In the genomic region with DNA sequence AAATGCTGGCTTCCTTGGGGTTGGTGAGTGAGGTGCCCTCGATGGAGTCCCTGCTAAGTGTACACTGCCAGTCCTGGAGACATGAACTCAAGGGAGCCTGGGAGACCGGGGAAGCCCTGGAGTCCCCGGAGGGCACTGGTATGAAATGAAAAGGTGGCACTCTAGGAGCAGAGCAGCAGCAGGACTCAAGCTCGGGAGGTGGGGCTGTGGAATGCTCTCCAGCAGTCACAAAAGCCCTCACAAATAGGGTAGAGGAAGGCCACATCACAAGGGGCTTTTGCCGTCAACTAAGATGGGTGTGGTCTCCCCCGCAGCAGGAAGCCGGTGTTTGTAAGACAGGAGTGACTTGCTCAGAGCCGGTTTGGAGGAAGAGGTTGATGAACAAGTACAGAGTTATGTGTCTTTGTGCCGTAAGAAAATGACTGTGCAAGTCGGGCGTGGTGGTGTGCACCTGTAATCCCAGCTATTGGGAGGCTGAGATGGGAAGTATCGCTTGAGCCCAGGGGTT, we compare ENCODE assay signal across 10 cellular contexts. TPM values are rescaled to one million over a fixed set of nuclear protein-coding genes. Genes with fewer than 3 reads are reported as not detected.
A peak's percentile ranks its signal among the peaks of the same experiment; 100 is the strongest.
DNase-seq lines count a peak whose midpoint lies in the region; ATAC-seq and TF ChIP-seq lines count a peak whose summit lies in the region.
"Had no signal": no experiment of that assay in that cellular context is flagged by ENCODE, and none has a peak within 500 bp of the region (broad histone marks: within the 10 kb centered on the region; RNA-seq: fewer than 3 reads in every experiment).

No MANE protein-coding gene starts in this region.

- H3K4me1 ChIP-seq in CD4-positive, CD25-positive, alpha-beta regulatory T cell (ENCODE audit: control insufficient read depth, insufficient read depth, low read length, poor library complexity, severe bottlenecking) = peaks cover 31% of the 10 kb centered on the region

- H3K27me3 Mint-ChIP-seq in CD4-positive, CD25-positive, alpha-beta regulatory T cell = no peaks in the 10 kb centered on the region
- H3K27me3 Mint-ChIP-seq in activated T-helper 2 cell treated with anti-CD3 and anti-CD28 coated beads, Interferon-gamma antibody, Interleukin-2, Interleukin-4, amounts not matched to agents 10 μg/mL and 5 μg/mL and 100 μg/mL, durations not matched to agents 14 hours and 24 hours and 36 hours (ENCODE audit: low read depth) = no peaks in the 10 kb centered on the region
- peaks cover 0 to 3% (median 0%) of the 10 kb centered on the region in 5 donors for H3K27me3 Mint-ChIP-seq in naive thymus-derived CD8-positive, alpha-beta T cell

- POLR2A ChIA-PET in naive thymus-derived CD8-positive, alpha-beta T cell (lab: Charles Lee) = interaction anchor here (0.5 to 8.5 kb wide), 10 partner anchors 9 to 225 kb away, joined by 3 to 118 read pairs (median 5); partner anchors contain the start of genes CCNE1, POP4 and URI1

- peak; percentile 40 to 95 (median 81) for DNase-seq in CD4-positive, CD25-positive, alpha-beta regulatory T cell
- peak; percentile 53 for DNase-seq in T follicular helper cell (ENCODE audit: low read depth)
- DNase-seq in activated T-helper 2 cell treated with anti-CD3 and anti-CD28 coated beads, Interferon-gamma antibody, Interleukin-2, Interleukin-4, amounts not matched to agents 10 μg/mL and 5 μg/mL and 100 μg/mL, durations not matched to agents 14 hours and 24 hours and 36 hours (ENCODE audit: low spot score) = peak; percentile 63
- DNase-seq in naive thymus-derived CD8-positive, alpha-beta T cell = peak; percentile 43 to 90 (median 74)
- no peak for DNase-seq in lower leg skin (ENCODE audit: low spot score in 2 of 2)
- DNase-seq: OCI-M1 had no signal

- H3K27ac ChIP-seq in CD4-positive, CD25-positive, alpha-beta regulatory T cell (ENCODE audit: insufficient read depth, low read length, poor library complexity, severe bottlenecking) = peak overlapping the region; percentile 86
- H3K27ac ChIP-seq: cardiac muscle cell had no signal

- peaks cover 3% of the 10 kb centered on the region for H3K36me3 Mint-ChIP-seq in CD4-positive, CD25-positive, alpha-beta regulatory T cell
- no peaks in the 10 kb centered on the region for H3K36me3 Mint-ChIP-seq in activated T-helper 2 cell treated with anti-CD3 and anti-CD28 coated beads, Interferon-gamma antibody, Interleukin-2, Interleukin-4, amounts not matched to agents 10 μg/mL and 5 μg/mL and 100 μg/mL, durations not matched to agents 14 hours and 24 hours and 36 hours (ENCODE audit: low read depth)
- no peaks in the 10 kb centered on the region for H3K36me3 Mint-ChIP-seq in naive thymus-derived CD8-positive, alpha-beta T cell

- intact Hi-C loops in activated T-helper 2 cell treated with anti-CD3 and anti-CD28 coated beads, Interferon-gamma antibody, Interleukin-2, Interleukin-4, amounts not matched to agents 10 μg/mL and 5 μg/mL and 100 μg/mL, durations not matched to agents 14 hours and 24 hours and 36 hours (cut with micrococcal nuclease) = no loop called here
- intact Hi-C loops in lower leg skin (cut with DNase I; ENCODE audit: low total_unique reads) = no loop called here

- peaks cover 16 to 60% (median 26%) of the 10 kb centered on the region in 4 donors for H3K4me1 Mint-ChIP-seq in CD4-positive, CD25-positive, alpha-beta regulatory T cell
- H3K4me1 Mint-ChIP-seq in activated T-helper 2 cell treated with anti-CD3 and anti-CD28 coated beads, Interferon-gamma antibody, Interleukin-2, Interleukin-4, amounts not matched to agents 10 μg/mL and 5 μg/mL and 100 μg/mL, durations not matched to agents 14 hours and 24 hours and 36 hours (ENCODE audit: low read depth) = peaks cover 31% of the 10 kb centered on the region
- peaks cover 15 to 59% (median 46%) of the 10 kb centered on the region in 4 donors for H3K4me1 Mint-ChIP-seq in naive thymus-derived CD8-positive, alpha-beta T cell

- no peak for TF ChIP-seq CTCF in lower leg skin (IDR thresholded peaks at IDR 0.05)

- H3K9me3 ChIP-seq in CD4-positive, CD25-positive, alpha-beta regulatory T cell (ENCODE audit: control insufficient read depth in 2 of 2, low read length in 2 of 2) = no peaks in the 10 kb centered on the region

- H3K27ac Mint-ChIP-seq in CD4-positive, CD25-positive, alpha-beta regulatory T cell = peak overlapping the region; percentile 97 to 99 (median 98)
- H3K27ac Mint-ChIP-seq in activated T-helper 2 cell treated with anti-CD3 and anti-CD28 coated beads, Interferon-gamma antibody, Interleukin-2, Interleukin-4, amounts not matched to agents 10 μg/mL and 5 μg/mL and 100 μg/mL, durations not matched to agents 14 hours and 24 hours and 36 hours = peak overlapping the region; percentile 87
- H3K27ac Mint-ChIP-seq in naive thymus-derived CD8-positive, alpha-beta T cell = peak overlapping the region; percentile 95 to 100 (median 99)

- peak overlapping the region; percentile 78 to 91 (median 80) for H3K4me3 Mint-ChIP-seq in CD4-positive, CD25-positive, alpha-beta regulatory T cell
- H3K4me3 Mint-ChIP-seq in activated T-helper 2 cell treated with anti-CD3 and anti-CD28 coated beads, Interferon-gamma antibody, Interleukin-2, Interleukin-4, amounts not matched to agents 10 μg/mL and 5 μg/mL and 100 μg/mL, durations not matched to agents 14 hours and 24 hours and 36 hours (ENCODE audit: low read depth) = peak overlapping the region; percentile 71
- peak overlapping the region; percentile 73 to 94 (median 83) for H3K4me3 Mint-ChIP-seq in naive thymus-derived CD8-positive, alpha-beta T cell

- peak; percentile 96 to 99 for ATAC-seq in CD4-positive, CD25-positive, alpha-beta regulatory T cell (ENCODE audit: low read depth in 2 of 2)
- peak; percentile 98 to 99 for ATAC-seq in naive thymus-derived CD8-positive, alpha-beta T cell
- ATAC-seq in GM19463 (IDR thresholded peaks at IDR 0.05; ENCODE audit: unreplicated experiment) (no peak), GM21515 (IDR thresholded peaks at IDR 0.05; ENCODE audit: unreplicated experiment) (no peak), HG03565 (IDR thresholded peaks at IDR 0.05; ENCODE audit: unreplicated experiment) (no peak)

- TF ChIP-seq POLR2A in lower leg skin (IDR thresholded peaks at IDR 0.05) = no peak

- peak overlapping the region; percentile 72 for H3K4me3 ChIP-seq in CD4-positive, CD25-positive, alpha-beta regulatory T cell (ENCODE audit: low read depth, low read length)
- H3K4me3 ChIP-seq in lower leg skin (ENCODE audit: low read depth, poor library complexity, severe bottlenecking) = no peak overlapping the region
- H3K4me3 ChIP-seq: cardiac muscle cell had no signal

- no peaks in the 10 kb centered on the region for H3K27me3 ChIP-seq in CD4-positive, CD25-positive, alpha-beta regulatory T cell (ENCODE audit: control insufficient read depth, insufficient read depth, low read length)

- WGBS in lower leg skin, 2 donors = 48 to 50% methylated on average over 12 of the region's 12 CpGs

- no peaks in the 10 kb centered on the region for H3K9me3 Mint-ChIP-seq in CD4-positive, CD25-positive, alpha-beta regulatory T cell
- H3K9me3 Mint-ChIP-seq in activated T-helper 2 cell treated with anti-CD3 and anti-CD28 coated beads, Interferon-gamma antibody, Interleukin-2, Interleukin-4, amounts not matched to agents 10 μg/mL and 5 μg/mL and 100 μg/mL, durations not matched to agents 14 hours and 24 hours and 36 hours = no peaks in the 10 kb centered on the region
- peaks cover 0 to 3% (median 0%) of the 10 kb centered on the region in 9 donors for H3K9me3 Mint-ChIP-seq in naive thymus-derived CD8-positive, alpha-beta T cell

- no peaks in the 10 kb centered on the region for H3K36me3 ChIP-seq in CD4-positive, CD25-positive, alpha-beta regulatory T cell (ENCODE audit: control insufficient read depth, insufficient read depth, low read length)
- H3K36me3 ChIP-seq: cardiac muscle cell had no signal

RNA-seq across cellular contexts. Expression of gene CCNE1, which starts 19.3 kb away (rescaled TPM):
- 18.5 TPM for total RNA-seq in CD4-positive, CD25-positive, alpha-beta regulatory T cell
- polyA plus RNA-seq in CD4-positive, CD25-positive, alpha-beta regulatory T cell = 1 to 10 TPM in 3 of 4 donors, under 1 TPM in 1; 0.88 to 4.7 (median 2.7) TPM
- total RNA-seq in activated T-helper 2 cell treated with anti-CD3 and anti-CD28 coated beads, Interferon-gamma antibody, Interleukin-2, Interleukin-4, amounts not matched to agents 10 μg/mL and 5 μg/mL and 100 μg/mL, durations not matched to agents 14 hours and 24 hours and 36 hours = 37.4 and 39.6 TPM in 2 replicates
- 1 to 10 TPM; 6.4 to 8.8 TPM for total RNA-seq in naive thymus-derived CD8-positive, alpha-beta T cell
- 1 to 10 TPM; 1.5 to 3.7 (median 2.6) TPM for polyA plus RNA-seq in naive thymus-derived CD8-positive, alpha-beta T cell
- total RNA-seq in lower leg skin = 10 to 100 TPM in 3 of 4 donors, 1 to 10 TPM in 1; 9.1 to 15.6 (median 13.0) TPM

Comparison
In these comparisons a context has a peak if more than half of its experiments do, and no peak if none do; other contexts are left out.
1. ATAC-seq: peak in CD4-positive, CD25-positive, alpha-beta regulatory T cell (2 of 2) and naive thymus-derived CD8-positive, alpha-beta T cell (2 of 2); none in GM19463 (single experiment), GM21515 (single experiment) and HG03565 (single experiment).
2. DNase-seq: peak in CD4-positive, CD25-positive, alpha-beta regulatory T cell (3 of 3), T follicular helper cell (single experiment), activated T-helper 2 cell treated with anti-CD3 and anti-CD28 coated beads, Interferon-gamma antibody, Interleukin-2, Interleukin-4, amounts not matched to agents 10 μg/mL and 5 μg/mL and 100 μg/mL, durations not matched to agents 14 hours and 24 hours and 36 hours (single experiment) and naive thymus-derived CD8-positive, alpha-beta T cell (10 of 10); none in lower leg skin (0 of 2).
3. Peak in every context shown above with its lines, with median percentiles within 50 percentile points of each other: H3K27ac Mint-ChIP-seq and H3K4me3 Mint-ChIP-seq.